In the genomic region with DNA sequence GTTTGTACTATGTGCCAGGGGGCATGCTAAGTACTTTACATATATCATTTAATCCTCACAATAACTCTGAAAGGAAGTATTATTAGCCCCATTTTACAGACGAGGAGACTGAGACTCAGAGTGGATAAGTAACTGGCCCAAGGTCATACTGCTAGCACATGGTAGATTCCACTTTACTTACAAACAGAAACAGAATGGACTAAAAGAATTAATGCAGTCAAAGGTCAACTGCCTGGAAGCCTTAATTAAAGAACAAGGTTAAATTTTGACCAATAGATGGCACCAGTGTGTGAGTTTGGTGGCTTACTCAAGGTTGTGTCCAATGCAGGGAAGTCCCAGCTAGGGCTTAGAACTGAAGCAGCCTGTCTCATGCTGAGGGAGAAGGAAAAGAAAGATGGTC, we compare ENCODE assay signal across 8 cellular contexts. TPM values are rescaled to one million over a fixed set of nuclear protein-coding genes. Genes with fewer than 3 reads are reported as not detected.
A peak's percentile ranks its signal among the peaks of the same experiment; 100 is the strongest.
DNase-seq lines count a peak whose midpoint lies in the region; ATAC-seq, FAIRE-seq and TF ChIP-seq lines count a peak whose summit lies in the region.

No MANE protein-coding gene starts in this region.

- CTCF ChIA-PET in OCI-LY7 (lab: Charles Lee; ENCODE audit: unreplicated experiment) = no interaction called here

- no peak overlapping the region for H2AFZ ChIP-seq in OCI-LY7 (ENCODE audit: low read length)

- DNase-seq in DMS79 treated with DMSO at 0.1 percent for 48 hours (lab: John Stamatoyannopoulos, UW) = peak; percentile 30
- DNase-seq in DMS79 (lab: John Stamatoyannopoulos, UW) = no peak
- no peak for DNase-seq in GM19239 (ENCODE audit: insufficient read length, low spot score)
- DNase-seq in OCI-LY7 (ENCODE audit: low spot score) = peak; percentile 53
- DNase-seq in progenitor cell of endocrine pancreas (ENCODE audit: low spot score, unreplicated experiment) = no peak
- DNase-seq in NCI-H2227 treated with DMSO at 0.1 percent for 48 hours (lab: John Stamatoyannopoulos, UW) = no peak

- no peaks in the 10 kb centered on the region for H3K4me1 ChIP-seq in OCI-LY7 (ENCODE audit: insufficient read depth, low read length, poor library complexity, severe bottlenecking)

- intact Hi-C loops in OCI-LY7 (cut with micrococcal nuclease; ENCODE audit: unreplicated experiment) = loop anchor here (5.0 to 10.0 kb wide), 3 partner anchors 529 to 996 kb away; no protein-coding TSS in a partner anchor

- H3K36me3 Mint-ChIP-seq in progenitor cell of endocrine pancreas (ENCODE audit: insufficient read depth) = no peaks in the 10 kb centered on the region

- H4K20me1 ChIP-seq in OCI-LY7 (ENCODE audit: insufficient read depth, low read length) = no peaks in the 10 kb centered on the region

- H3K4me2 ChIP-seq in OCI-LY7 (ENCODE audit: low read length) = no peak overlapping the region

- peaks cover 14% of the 10 kb centered on the region for H3K9me3 Mint-ChIP-seq in progenitor cell of endocrine pancreas (ENCODE audit: low read depth)

- no peaks in the 10 kb centered on the region for H3K36me3 ChIP-seq in OCI-LY7 (ENCODE audit: insufficient read depth, low read length)

- no peak overlapping the region for H3K27ac ChIP-seq in OCI-LY7 (ENCODE audit: low read depth, low read length, poor library complexity, severe bottlenecking)

- ATAC-seq in HG03432 (IDR thresholded peaks at IDR 0.05; ENCODE audit: unreplicated experiment) (peak; percentile 76), esophagus mucosa (peak; percentile 47)

- H3K4me3 ChIP-seq in OCI-LY7 (ENCODE audit: low read depth, low read length, poor library complexity, severe bottlenecking) = no peak overlapping the region

- H3K9me3 ChIP-seq in OCI-LY7 (ENCODE audit: low read length) = no peaks in the 10 kb centered on the region

- peak overlapping the region; percentile 56 for H3K27ac Mint-ChIP-seq in progenitor cell of endocrine pancreas

- TF ChIP-seq CTCF in OCI-LY7 (conservative IDR thresholded peaks at IDR 0.05; ENCODE audit: low read length) = peak; percentile 70
- TF ChIP-seq CTCF in progenitor cell of endocrine pancreas (IDR thresholded peaks at IDR 0.05; ENCODE audit: unreplicated experiment) = peak; percentile 43

- H3K27me3 Mint-ChIP-seq in progenitor cell of endocrine pancreas = no peaks in the 10 kb centered on the region

- FAIRE-seq in GM19239 (lab: Jason Lieb, UNC) = peak; percentile 92

- no peak overlapping the region for H3K4me3 Mint-ChIP-seq in progenitor cell of endocrine pancreas (ENCODE audit: low read depth)

- H3K4me1 Mint-ChIP-seq in progenitor cell of endocrine pancreas (ENCODE audit: low read depth) = peaks cover 2% of the 10 kb centered on the region

- no peaks in the 10 kb centered on the region for H3K79me2 ChIP-seq in OCI-LY7 (ENCODE audit: insufficient read depth, low read depth, low read length)

- no peaks in the 10 kb centered on the region for H3K9me2 ChIP-seq in OCI-LY7 (ENCODE audit: insufficient read depth, low read length)

- no TSS peak for BruUV-seq in OCI-LY7 (replicated peaks; lab: Mats Ljungman, UMichigan)

- POLR2A ChIA-PET in OCI-LY7 (lab: Charles Lee) = interaction anchor here (0.6 to 1.1 kb wide), 3 partner anchors 19 to 88 kb away, joined by 3 to 4 read pairs (median 4); no protein-coding TSS in a partner anchor

RNA-seq across cellular contexts. Expression of a gene that starts 4.7 kb away (rescaled TPM):
- not detected in 2 replicates for total RNA-seq in OCI-LY7 (2014; rRNA removed; shearing (Covaris generic))
- total RNA-seq in OCI-LY7 (2022) (not detected in 2 replicates), esophagus mucosa (not detected), progenitor cell of endocrine pancreas (not detected in 2 replicates)

RNA-seq across cellular contexts. Expression of a gene that starts 21.7 kb away (rescaled TPM):
- total RNA-seq in OCI-LY7 (2014; rRNA removed; shearing (Covaris generic)) = not detected in 2 replicates
- total RNA-seq in OCI-LY7 (2022) = not detected in 2 replicates
- not detected for total RNA-seq in esophagus mucosa
- total RNA-seq in progenitor cell of endocrine pancreas = 1.2 and 1.6 TPM in 2 replicates

Comparison
In these comparisons a context has a peak if more than half of its experiments do, and no peak if none do; other contexts are left out.
1. DNase-seq: peak in DMS79 treated with DMSO at 0.1 percent for 48 hours (single experiment) and OCI-LY7 (single experiment); none in DMS79 (single experiment), GM19239 (single experiment), progenitor cell of endocrine pancreas (single experiment) and NCI-H2227 treated with DMSO at 0.1 percent for 48 hours (single experiment).